In the genomic region with DNA sequence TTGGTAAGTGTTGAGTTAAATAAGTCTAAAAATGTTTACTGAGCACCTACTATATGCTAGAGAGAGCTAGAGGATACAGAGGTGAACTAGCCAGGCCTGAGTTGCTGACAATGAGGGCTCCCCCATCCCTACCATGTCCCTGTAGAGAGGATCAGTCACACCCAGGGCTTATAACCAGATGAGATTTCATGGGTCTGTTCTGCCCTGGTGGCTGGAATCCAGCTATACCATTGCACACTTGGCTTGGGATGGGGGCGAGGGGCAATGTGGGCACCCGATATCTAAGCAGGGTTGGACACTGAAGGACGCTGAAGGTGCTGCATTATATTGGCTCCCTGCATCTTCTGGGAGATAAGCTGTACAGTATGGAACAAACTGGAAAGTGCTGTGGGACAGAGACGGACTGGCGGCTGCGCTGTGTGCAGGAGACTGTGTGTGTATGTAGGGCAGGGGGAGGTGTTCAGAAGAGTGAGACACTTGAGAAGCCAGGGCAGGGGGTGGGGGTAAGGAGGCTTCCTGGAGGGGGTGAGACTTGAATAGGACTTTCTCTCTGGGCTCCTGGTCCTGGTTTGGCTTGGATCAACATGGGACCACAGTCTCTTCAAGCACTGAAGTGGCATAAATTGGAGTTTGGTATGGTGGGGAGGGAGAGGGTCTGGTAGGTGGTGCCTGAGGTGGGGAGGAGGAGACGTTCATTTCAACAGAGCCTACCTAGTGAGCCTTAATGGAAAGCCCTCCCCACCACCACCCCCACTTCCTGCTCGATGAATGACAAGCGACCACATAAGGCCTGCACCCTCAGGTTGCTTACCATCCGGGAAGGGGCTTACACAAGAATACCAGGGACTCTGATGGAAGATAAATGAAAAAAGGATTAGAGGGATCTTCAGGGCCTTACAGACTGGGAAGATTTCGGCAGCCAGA, we compare ENCODE assay signal across 9 cellular contexts. TPM values are rescaled to one million over a fixed set of nuclear protein-coding genes. Genes with fewer than 3 reads are reported as not detected.
DNase-seq lines count a peak whose midpoint lies in the region; ATAC-seq and TF ChIP-seq lines count a peak whose summit lies in the region.
"Had no signal": no experiment of that assay in that cellular context is flagged by ENCODE, and none has a peak within 500 bp of the region (broad histone marks: within the 10 kb centered on the region; RNA-seq: fewer than 3 reads in every experiment).

No MANE protein-coding gene starts in this region.

- intact Hi-C loops in naive thymus-derived CD4-positive, alpha-beta T cell (cut with micrococcal nuclease): loop anchor here (5.0 kb wide), 5 partner anchors 115 to 1255 kb away; a partner anchor contains a TSS

- no peaks in the 10 kb centered on the region for H3K9me3 ChIP-seq in naive thymus-derived CD4-positive, alpha-beta T cell (ENCODE audit: control insufficient read depth in 2 of 3, low read length in 3 of 3)

- H3K4me1 ChIP-seq in naive thymus-derived CD4-positive, alpha-beta T cell (ENCODE audit: control insufficient read depth in 2 of 2, insufficient read depth in 2 of 2, low read length in 2 of 2): peaks cover 54 to 59% of the 10 kb centered on the region in 2 donors

- CTCF ChIA-PET in naive thymus-derived CD4-positive, alpha-beta T cell (lab: Charles Lee): interaction anchor here (0.6 to 1.2 kb wide), 2 partner anchors 11 to 34 kb away, joined by 3 read pairs; no protein-coding TSS in a partner anchor

- H3K4me1 Mint-ChIP-seq in IgD-negative memory B cell: peaks cover 39 to 53% (median 40%) of the 10 kb centered on the region in 3 donors
- H3K4me1 Mint-ChIP-seq in naive thymus-derived CD4-positive, alpha-beta T cell: peaks cover 41 to 73% (median 62%) of the 10 kb centered on the region in 7 donors

- no peaks in the 10 kb centered on the region for H3K27me3 ChIP-seq in naive thymus-derived CD4-positive, alpha-beta T cell (ENCODE audit: control insufficient read depth in 2 of 2, insufficient read depth in 2 of 2, low read length in 2 of 2)

- TF ChIP-seq CTCF in AG10803 (conservative IDR thresholded peaks at IDR 0.05; ENCODE audit: low read length): 0 out of 2 replicates have a peak, but pooled peaks have one; percentile 9

- DNase-seq in AG10803 (ENCODE audit: low read depth): no peak
- DNase-seq in activated naive CD4-positive, alpha-beta T cell treated with anti-CD3 and anti-CD28 coated beads, Interleukin-2, amount 50 U/mL, for 72 hours (ENCODE audit: low spot score in 2 of 2): no peak
- peak in 1 of 9 donors; percentile 5 for DNase-seq in naive thymus-derived CD4-positive, alpha-beta T cell
- DNase-seq in dermis blood vessel endothelial cell: no peak
- DNase-seq in SHP77 treated with DMSO at 0.1 percent for 48 hours (lab: John Stamatoyannopoulos, UW): no peak
- DNase-seq in NCI-H69 (lab: John Stamatoyannopoulos, UW): no peak
- DNase-seq: NCI-H524 treated with DMSO at 0.1 percent for 48 hours had no signal

- H3K36me3 ChIP-seq in naive thymus-derived CD4-positive, alpha-beta T cell (ENCODE audit: control insufficient read depth in 2 of 3, insufficient read depth in 3 of 3, low read length in 3 of 3): no peaks in the 10 kb centered on the region

- H3K27ac Mint-ChIP-seq in IgD-negative memory B cell: peak overlapping the region; percentile 90 to 99 (median 91)
- H3K27ac Mint-ChIP-seq in activated naive CD4-positive, alpha-beta T cell treated with anti-CD3 and anti-CD28 coated beads, Interleukin-2, amount 50 U/mL, for 72 hours: peak overlapping the region; percentile 82 to 93
- H3K27ac Mint-ChIP-seq in naive thymus-derived CD4-positive, alpha-beta T cell: peak overlapping the region; percentile 12 to 89 (median 81)

- no peaks in the 10 kb centered on the region for H3K9me3 Mint-ChIP-seq in IgD-negative memory B cell
- H3K9me3 Mint-ChIP-seq in activated naive CD4-positive, alpha-beta T cell treated with anti-CD3 and anti-CD28 coated beads, Interleukin-2, amount 50 U/mL, for 72 hours: no peaks in the 10 kb centered on the region
- no peaks in the 10 kb centered on the region for H3K9me3 Mint-ChIP-seq in naive thymus-derived CD4-positive, alpha-beta T cell

- H3K4me3 Mint-ChIP-seq in IgD-negative memory B cell: peak overlapping the region; percentile 94 to 98 (median 96)
- peak overlapping the region; percentile 82 to 92 (median 88) for H3K4me3 Mint-ChIP-seq in naive thymus-derived CD4-positive, alpha-beta T cell

- no peak overlapping the region for H3K4me3 ChIP-seq in AG10803 (ENCODE audit: low read length)
- H3K4me3 ChIP-seq in naive thymus-derived CD4-positive, alpha-beta T cell (ENCODE audit: low read length): peak overlapping the region; percentile 80

- H3K36me3 Mint-ChIP-seq in IgD-negative memory B cell: peaks cover 4% of the 10 kb centered on the region
- H3K36me3 Mint-ChIP-seq in activated naive CD4-positive, alpha-beta T cell treated with anti-CD3 and anti-CD28 coated beads, Interleukin-2, amount 50 U/mL, for 72 hours: peaks cover 45 to 51% of the 10 kb centered on the region in 2 donors
- peaks cover 0 to 40% (median 0%) of the 10 kb centered on the region in 5 donors for H3K36me3 Mint-ChIP-seq in naive thymus-derived CD4-positive, alpha-beta T cell

- POLR2A ChIA-PET in naive thymus-derived CD4-positive, alpha-beta T cell (lab: Charles Lee): interaction anchor here (0.8 to 4.7 kb wide), 2 partner anchors 17 to 44 kb away, joined by 5 to 42 read pairs; no protein-coding TSS in a partner anchor

- no peaks in the 10 kb centered on the region for H3K27me3 Mint-ChIP-seq in IgD-negative memory B cell
- no peaks in the 10 kb centered on the region for H3K27me3 Mint-ChIP-seq in naive thymus-derived CD4-positive, alpha-beta T cell

- ATAC-seq in activated naive CD4-positive, alpha-beta T cell treated with anti-CD3 and anti-CD28 coated beads, Interleukin-2, amount 50 U/mL, for 72 hours: no peak
- ATAC-seq in naive thymus-derived CD4-positive, alpha-beta T cell: no peak
- ATAC-seq in HG03378 (IDR thresholded peaks at IDR 0.05; ENCODE audit: unreplicated experiment): no peak

- peak overlapping the region; percentile 72 for H3K27ac ChIP-seq in naive thymus-derived CD4-positive, alpha-beta T cell (ENCODE audit: low read depth, low read length)

RNA-seq across cellular contexts. Expression of a gene that starts 1.8 kb away (rescaled TPM):
- polyA plus RNA-seq in IgD-negative memory B cell: 544 TPM
- total RNA-seq in activated naive CD4-positive, alpha-beta T cell treated with anti-CD3 and anti-CD28 coated beads, Interleukin-2, amount 50 U/mL, for 72 hours: 100 to 1,000 TPM; 270 to 324 TPM
- total RNA-seq in naive thymus-derived CD4-positive, alpha-beta T cell: 100 to 1,000 TPM in 1 of 5 experiments, 10 to 100 TPM in 4; 37.0 to 319 (median 57.2) TPM
- 10 to 100 TPM; 36.4 to 63.1 TPM for polyA plus RNA-seq in naive thymus-derived CD4-positive, alpha-beta T cell
- 8.5 and 14.1 TPM in 2 replicates for total RNA-seq in dermis blood vessel endothelial cell
